Comparison of ENCODE assay signal across 8 cellular contexts in the genomic region with DNA sequence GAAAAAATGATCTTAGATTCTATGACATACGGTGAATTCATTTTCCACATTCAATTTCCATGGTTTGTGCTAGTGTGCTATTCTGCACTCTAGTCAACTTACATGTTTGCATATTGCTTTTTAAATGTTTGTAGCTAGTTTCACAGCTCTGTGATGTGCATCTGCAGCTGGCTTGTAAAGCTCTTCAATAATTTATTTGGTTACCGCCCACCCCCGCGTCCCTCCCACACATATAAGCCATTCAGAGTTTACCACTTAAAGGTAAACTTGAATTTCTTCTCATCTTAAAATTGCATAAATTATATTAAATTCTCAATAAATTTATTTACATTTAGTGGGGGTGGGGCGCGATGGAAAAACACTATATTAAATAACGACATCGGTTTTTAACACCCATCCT. TPM values are rescaled to one million over a fixed set of nuclear protein-coding genes. Genes with fewer than 3 reads are reported as not detected.
DNase-seq lines count a peak whose midpoint lies in the region; ATAC-seq, FAIRE-seq and TF ChIP-seq lines count a peak whose summit lies in the region.

No MANE protein-coding gene starts in this region.

- DNase-seq in A549 (ENCODE audit: low read depth in 1 of 2, low spot score in 1 of 2) (peak; percentile 4 to 55), SW 1271 (lab: John Stamatoyannopoulos, UW) (peak; percentile 0 to 16), natural killer cell (no peak), GM10266 (ENCODE audit: extremely low spot score) (no peak), cortex of kidney (lab: John Stamatoyannopoulos, UW) (no peak)

- H3K4me1 ChIP-seq in A549 (0 out of 3 replicates have a peak, but pooled peaks cover 4% of the 10 kb centered on the region), ectodermal cell (ENCODE audit: control insufficient read depth, insufficient read depth, low read length) (no peaks in the 10 kb centered on the region)

- no peaks in the 10 kb centered on the region for H3K9me3 Mint-ChIP-seq in natural killer cell

- CTCF ChIA-PET in A549 (lab: Yijun Ruan, JAX), result interaction anchor here (0.6 to 4.3 kb wide), 2 partner anchors 283 to 447 kb away, joined by 3 to 39 read pairs; no protein-coding TSS in a partner anchor

- intact Hi-C loops in natural killer cell (cut with micrococcal nuclease), result loop anchor here (5.0 kb wide), 3 partner anchors 166 to 446 kb away; partner anchors contain the start of gene UBQLN2

- peak overlapping the region; percentile 66 for H3K4me2 ChIP-seq in A549

- no peak for FAIRE-seq in A549 (lab: Jason Lieb, UNC)

- no peaks in the 10 kb centered on the region for H3K27me3 ChIP-seq in ectodermal cell (ENCODE audit: control insufficient read depth, insufficient read depth, low read length, poor library complexity, severe bottlenecking)

- WGBS in A549 (ENCODE audit: missing lambda C conversion rate), result 2% methylated on average over 8 of the region's 8 CpGs
- 0 to 4% methylated on average over 3 of the region's 8 CpGs for WGBS in ectodermal cell, 2 experiments

- H3K4me1 Mint-ChIP-seq in natural killer cell, result peaks cover 9 to 13% of the 10 kb centered on the region in 2 donors

- TF ChIP-seq POLR2A in A549 (IDR thresholded peaks at IDR 0.05; ENCODE audit: low read length), result no peak

- H3K27me3 Mint-ChIP-seq in natural killer cell (ENCODE audit: low read depth in 2 of 2), result peaks cover 0 to 11% of the 10 kb centered on the region in 2 donors

- TF ChIP-seq CTCF in A549 (IDR thresholded peaks at IDR 0.05) (no peak), natural killer cell (IDR thresholded peaks at IDR 0.05) (no peak), GM10266 (IDR thresholded peaks at IDR 0.05; ENCODE audit: control insufficient read depth, insufficient read depth, low read depth, missing control alignments) (no peak)

- H3K9me3 ChIP-seq in A549 (no peaks in the 10 kb centered on the region), ectodermal cell (ENCODE audit: control insufficient read depth, low read length) (no peaks in the 10 kb centered on the region)

- peak; percentile 73 to 81; a peak in 5 of 6 replicates for ATAC-seq in A549
- peak; percentile 48 for ATAC-seq in GM18517 (IDR thresholded peaks at IDR 0.05; ENCODE audit: unreplicated experiment)
- ATAC-seq in HG03159 (IDR thresholded peaks at IDR 0.05; ENCODE audit: unreplicated experiment), result peak; percentile 45
- ATAC-seq in natural killer cell, result peak in 2 of 3 donors; percentile 36 to 44

- peak overlapping the region; percentile 92 for H3K4me3 Mint-ChIP-seq in natural killer cell

- peak overlapping the region; percentile 85 to 94; a peak in 5 of 6 replicates for H3K27ac ChIP-seq in A549
- no peak overlapping the region for H3K27ac ChIP-seq in ectodermal cell (ENCODE audit: insufficient read depth, low read depth, low read length, poor library complexity, severe bottlenecking)

- H3K36me3 ChIP-seq in ectodermal cell (ENCODE audit: control insufficient read depth, insufficient read depth, low read length), result no peaks in the 10 kb centered on the region

- peak overlapping the region; percentile 63 to 90 for H3K27ac Mint-ChIP-seq in natural killer cell

- TF ChIP-seq RAD21 in A549 (conservative IDR thresholded peaks at IDR 0.05 in 1 of 2, IDR thresholded peaks at IDR 0.05 in 1 of 2), result no peak

- H3K4me3 ChIP-seq in A549 (peak overlapping the region; percentile 62), ectodermal cell (ENCODE audit: insufficient read depth, low read depth, low read length) (peak overlapping the region; percentile 57)

- POLR2A ChIA-PET in A549 (lab: Yijun Ruan, JAX), result no interaction called here

- TF ChIP-seq EP300 in A549 (IDR thresholded peaks at IDR 0.05), result no peak

- no peaks in the 10 kb centered on the region for H3K36me3 Mint-ChIP-seq in natural killer cell

TF ChIP-seq in A549, 52 proteins besides CTCF, POLR2A, EP300 and RAD21:
- TF ChIP-seq HMGXB4 (CRISPR knock-in tag; IDR thresholded peaks at IDR 0.05; ENCODE audit: borderline replicate concordance) (no peak), CHD4 (IDR thresholded peaks at IDR 0.05; ENCODE audit: borderline replicate concordance) (no peak), MAZ (IDR thresholded peaks at IDR 0.05; ENCODE audit: borderline replicate concordance, low read depth, low read length) (no peak), HOXB5 (CRISPR knock-in tag; IDR thresholded peaks at IDR 0.05) (no peak), RNF2 (IDR thresholded peaks at IDR 0.05; ENCODE audit: borderline replicate concordance, low read depth) (no peak), JUNB (IDR thresholded peaks at IDR 0.05) (no peak), HOXB13 (CRISPR knock-in tag; IDR thresholded peaks at IDR 0.05; ENCODE audit: low read depth) (no peak)

RNA-seq across cellular contexts. Expression of gene NBDY, which starts 0.3 kb away (rescaled TPM):
- polyA plus RNA-seq in A549 (2011; rRNA removed) (64.8 and 72.8 TPM in 2 replicates), A549 (2017; fragmentation: RNase III; extraction: RNeasy Plus Mini Kit Qiagen cat#74134 plus additional on column Dnase treatment) (41.8 to 48.0 TPM (median 47.3 TPM) in 3 replicates)
- polyA plus RNA-seq in A549 (2012; cell fraction: cytosol; rRNA removed), result 51.2 and 54.2 TPM in 2 replicates
- 14.7 and 18.1 TPM in 2 replicates for polyA plus RNA-seq in A549 (2012; cell fraction: nucleus; rRNA removed)
- 28.7 and 31.5 TPM in 2 replicates for polyA minus RNA-seq in A549 (2011; rRNA and poly(A)+ RNA removed)
- polyA plus RNA-seq in ectodermal cell (2013, experiment 1 of 4), result 67.1 TPM
- polyA plus RNA-seq in ectodermal cell (2013, experiment 2 of 4), result 63.2 TPM
- polyA plus RNA-seq in ectodermal cell (2013, experiment 3 of 4), result 68.1 TPM
- polyA plus RNA-seq in ectodermal cell (2013, experiment 4 of 4), result 67.6 TPM
- total RNA-seq in natural killer cell, result 10 to 100 TPM; 16.0 to 23.6 (median 16.6) TPM

Comparison
In these comparisons a context has a peak if more than half of its experiments do, and no peak if none do; other contexts are left out.
1. DNase-seq: peak in A549 (2 of 2) and SW 1271 (2 of 2); none in natural killer cell (single experiment), GM10266 (single experiment) and cortex of kidney (single experiment).
2. Peak in every context shown above with its lines, with median percentiles within 50 percentile points of each other: ATAC-seq.